Comparison of ENCODE assay signal across 20 cellular contexts in genomic region chr10:49632406-49633317, GRCh38. TPM values are rescaled to one million over a fixed set of nuclear protein-coding genes. Genes with fewer than 3 reads are reported as not detected.
DNase-seq lines count a peak whose midpoint lies in the region; ATAC-seq and TF ChIP-seq lines count a peak whose summit lies in the region.
"Had no signal": no experiment of that assay in that cellular context is flagged by ENCODE, and none has a peak within 500 bp of the region (broad histone marks: within the 10 kb centered on the region; RNA-seq: fewer than 3 reads in every experiment).

No MANE protein-coding gene starts in this region.

- no peak overlapping the region for H2BK5ac ChIP-seq in IMR-90 (ENCODE audit: low read depth, low read length, poor library complexity, severe bottlenecking)

- H3K79me1 ChIP-seq in IMR-90 (ENCODE audit: low read depth in 1 of 2, low read length in 2 of 2) = no peaks in the 10 kb centered on the region

- TF ChIP-seq RAD21 in IMR-90 (IDR thresholded peaks at IDR 0.05; ENCODE audit: low read length) = no peak

- TF ChIP-seq CTCF in Caco-2 (IDR thresholded peaks at IDR 0.05; ENCODE audit: insufficient read depth in 1 of 2, low read depth in 1 of 2, low read length in 1 of 2, severe bottlenecking in 1 of 2, unreplicated experiment in 1 of 2) = no peak
- TF ChIP-seq CTCF in IMR-90 (conservative IDR thresholded peaks at IDR 0.05; ENCODE audit: low read depth, low read length) = no peak
- no peak for TF ChIP-seq CTCF in chondrocyte (IDR thresholded peaks at IDR 0.05)
- no peak for TF ChIP-seq CTCF in colonic mucosa (IDR thresholded peaks at IDR 0.05)

- H3K36me3 Mint-ChIP-seq in Caco-2 (ENCODE audit: insufficient read depth, unreplicated experiment) = no peaks in the 10 kb centered on the region
- H3K36me3 Mint-ChIP-seq in chondrocyte (ENCODE audit: low read depth) = no peaks in the 10 kb centered on the region
- no peaks in the 10 kb centered on the region for H3K36me3 Mint-ChIP-seq in immature natural killer cell

- no TSS peak for BruUV-seq in Caco-2 (replicated peaks; lab: Mats Ljungman, UMichigan)
- BruUV-seq in IMR-90 (replicated peaks; lab: Mats Ljungman, UMichigan) = no TSS peak

- no peak overlapping the region for H2AFZ ChIP-seq in IMR-90 (replicated peaks; ENCODE audit: low read length, poor library complexity)

- no peak overlapping the region for H2BK120ac ChIP-seq in IMR-90 (ENCODE audit: low read depth, low read length)

- H2BK20ac ChIP-seq in IMR-90 (ENCODE audit: low read depth, low read length) = no peak overlapping the region

- no peak overlapping the region for H3K4ac ChIP-seq in IMR-90 (ENCODE audit: low read depth, low read length)

- H3K4me3 ChIP-seq in Caco-2 (ENCODE audit: low read depth, low read length) = no peak overlapping the region
- no peak overlapping the region for H3K4me3 ChIP-seq in IMR-90 (ENCODE audit: insufficient read depth, low read depth, low read length)
- H3K4me3 ChIP-seq in colonic mucosa = no peak overlapping the region
- H3K4me3 ChIP-seq: left lung, ovary, testis had no signal

- H3K27ac ChIP-seq in IMR-90 (ENCODE audit: insufficient read depth, low read length) (no peak overlapping the region), colonic mucosa (no peak overlapping the region)
- H3K27ac ChIP-seq: left lung, ovary, testis had no signal

- no peak overlapping the region for H3K4me2 ChIP-seq in IMR-90 (ENCODE audit: low read depth, low read length)

- 39% methylated on average over 3 of the region's 12 CpGs; no CpG with 5 or more reads in 1 of the 2 experiments for WGBS in IMR-90 (ENCODE audit: extremely low coverage in 2 of 2, insufficient read length in 1 of 2), 2 experiments

- no peak overlapping the region for H3K14ac ChIP-seq in IMR-90 (replicated peaks; ENCODE audit: low read depth, low read length)

- dilution Hi-C loops in IMR-90 (cut with HindIII; ENCODE audit: low sequenced_read_pairs, unreplicated experiment) = no loop called here

- no peak overlapping the region for H3K4me3 Mint-ChIP-seq in Caco-2 (ENCODE audit: unreplicated experiment)
- no peak overlapping the region for H3K4me3 Mint-ChIP-seq in chondrocyte (ENCODE audit: unreplicated experiment)
- H3K4me3 Mint-ChIP-seq in immature natural killer cell = no peak overlapping the region
- H3K4me3 Mint-ChIP-seq: endodermal cell; T-helper 2 cell treated with Interferon-gamma antibody and Interleukin-4, amounts not matched to agents 5 μg/mL and 100 μg/mL, for 36 hours had no signal

- CTCF ChIA-PET in Caco-2 (lab: Charles Lee) = no interaction called here
- CTCF ChIA-PET in IMR-90 (lab: Yijun Ruan, JAX) = no interaction called here

- H3K9ac ChIP-seq in IMR-90 (ENCODE audit: low read depth, low read length) (no peak overlapping the region), colonic mucosa (ENCODE audit: low read depth in 2 of 2, low read length in 2 of 2) (no peak overlapping the region)

- peaks cover 1% of the 10 kb centered on the region for H3K27me3 ChIP-seq in Caco-2 (replicated peaks; ENCODE audit: control insufficient read depth, insufficient read depth, low read length)
- H3K27me3 ChIP-seq in IMR-90 (ENCODE audit: control insufficient read depth, insufficient read depth, low read length) = peaks cover 22% of the 10 kb centered on the region
- no peaks in the 10 kb centered on the region for H3K27me3 ChIP-seq in colonic mucosa
- H3K27me3 ChIP-seq: ovary, testis had no signal

- H3K18ac ChIP-seq in IMR-90 (ENCODE audit: low read depth, low read length) = no peak overlapping the region

- POLR2A ChIA-PET in Caco-2 (lab: Charles Lee) (no interaction called here), IMR-90 (lab: Charles Lee; ENCODE audit: unreplicated experiment) (no interaction called here)

- no peaks in the 10 kb centered on the region for H3K9me1 ChIP-seq in IMR-90 (ENCODE audit: insufficient read depth, low read length)

- in situ Hi-C loops in IMR-90 (cut with MboI; ENCODE audit: low sequenced_read_pairs) = no loop called here

- H2AK9ac ChIP-seq in IMR-90 (replicated peaks; ENCODE audit: low read depth, low read length, poor library complexity) = no peak overlapping the region

- intact Hi-C loops in Caco-2 (cut with micrococcal nuclease; ENCODE audit: unreplicated experiment) (no loop called here), IMR-90 (cut with micrococcal nuclease) (no loop called here), colonic mucosa (cut with DNase I) (no loop called here)

- no peaks in the 10 kb centered on the region for H3K9me3 ChIP-seq in Caco-2
- no peaks in the 10 kb centered on the region for H3K9me3 ChIP-seq in IMR-90 (ENCODE audit: control insufficient read depth, insufficient read depth, low read length)
- H3K9me3 ChIP-seq in colonic mucosa = no peaks in the 10 kb centered on the region
- H3K9me3 ChIP-seq: left lung, ovary, testis had no signal

- no peak overlapping the region for H4K5ac ChIP-seq in IMR-90 (ENCODE audit: low read depth, low read length)

- H3K4me1 Mint-ChIP-seq in Caco-2 (ENCODE audit: low read depth, unreplicated experiment) (no peaks in the 10 kb centered on the region), chondrocyte (ENCODE audit: low read depth) (no peaks in the 10 kb centered on the region), immature natural killer cell (no peaks in the 10 kb centered on the region)
- H3K4me1 Mint-ChIP-seq: endodermal cell had no signal

- peaks cover 9% of the 10 kb centered on the region for H3K27me3 Mint-ChIP-seq in Caco-2 (ENCODE audit: insufficient read depth, unreplicated experiment)
- H3K27me3 Mint-ChIP-seq in chondrocyte (ENCODE audit: low read depth) = peaks cover 29% of the 10 kb centered on the region
- peaks cover 0 to 3% (median 1%) of the 10 kb centered on the region in 3 donors for H3K27me3 Mint-ChIP-seq in immature natural killer cell (ENCODE audit: low read depth in 3 of 3)

- no peaks in the 10 kb centered on the region for H3K4me1 ChIP-seq in Caco-2
- no peaks in the 10 kb centered on the region for H3K4me1 ChIP-seq in IMR-90 (ENCODE audit: control insufficient read depth, insufficient read depth, low read length)
- no peaks in the 10 kb centered on the region for H3K4me1 ChIP-seq in colonic mucosa
- H3K4me1 ChIP-seq: left lung, testis had no signal

- no peaks in the 10 kb centered on the region for H4K20me1 ChIP-seq in IMR-90 (ENCODE audit: insufficient read depth, low read length)

- no peak overlapping the region for H2BK15ac ChIP-seq in IMR-90 (ENCODE audit: low read depth, low read length)

- no peak overlapping the region for H4K91ac ChIP-seq in IMR-90 (ENCODE audit: insufficient read depth, low read depth, low read length)

- ATAC-seq in IMR-90 (ENCODE audit: low read depth) = no peak
- no peak for ATAC-seq in GM18907 (IDR thresholded peaks at IDR 0.05; ENCODE audit: unreplicated experiment)
- ATAC-seq: left lung had no signal

- H3K27ac Mint-ChIP-seq in Caco-2 (ENCODE audit: unreplicated experiment) = no peak overlapping the region
- H3K27ac Mint-ChIP-seq in chondrocyte (ENCODE audit: unreplicated experiment) = no peak overlapping the region
- no peak overlapping the region for H3K27ac Mint-ChIP-seq in immature natural killer cell
- H3K27ac Mint-ChIP-seq: endodermal cell; T-helper 2 cell treated with Interferon-gamma antibody and Interleukin-4, amounts not matched to agents 5 μg/mL and 100 μg/mL, for 36 hours had no signal

- DNase-seq in Caco-2 (peak; percentile 24 to 30), IMR-90 (peak; percentile 2), chondrocyte (ENCODE audit: low spot score) (peak; percentile 65), mesenteric fat pad (ENCODE audit: low spot score) (peak; percentile 85), colonic mucosa (no peak), immature natural killer cell (no peak), NCI-H146 (lab: John Stamatoyannopoulos, UW) (no peak)
- DNase-seq: activated CD4-positive, CD25-positive, alpha-beta regulatory T cell treated with anti-CD3 and anti-CD28 coated beads, Interleukin-2, amount 50 U/mL, for 72 hours; activated gamma-delta T cell; GOT3; NCI-H226; stimulated activated CD4-positive, alpha-beta T cell treated with anti-CD3 and anti-CD28 coated beads, Interleukin-2, amount 100 ng/mL, for 48 hours; testis had no signal

- H3K56ac ChIP-seq in IMR-90 (ENCODE audit: extremely low read depth, insufficient read depth, low read length) = no peak overlapping the region

- H4K8ac ChIP-seq in IMR-90 (ENCODE audit: low read depth in 2 of 2, low read length in 2 of 2) = no peak overlapping the region

- TF ChIP-seq POLR2A in IMR-90 (IDR thresholded peaks at IDR 0.05; ENCODE audit: low read depth, low read length) = no peak

- H3K36me3 ChIP-seq in Caco-2 (ENCODE audit: control insufficient read depth, insufficient read depth, low read length) (no peaks in the 10 kb centered on the region), IMR-90 (ENCODE audit: control insufficient read depth, insufficient read depth, low read length) (no peaks in the 10 kb centered on the region), colonic mucosa (no peaks in the 10 kb centered on the region)
- H3K36me3 ChIP-seq: left lung, ovary had no signal

- H3K9me3 Mint-ChIP-seq in Caco-2 (ENCODE audit: unreplicated experiment) = no peaks in the 10 kb centered on the region
- no peaks in the 10 kb centered on the region for H3K9me3 Mint-ChIP-seq in chondrocyte (ENCODE audit: low read depth)
- peaks cover 0 to 2% (median 0%) of the 10 kb centered on the region in 6 donors for H3K9me3 Mint-ChIP-seq in immature natural killer cell
- H3K9me3 Mint-ChIP-seq: endodermal cell; T-helper 2 cell treated with Interferon-gamma antibody and Interleukin-4, amounts not matched to agents 5 μg/mL and 100 μg/mL, for 36 hours had no signal

- no peak overlapping the region for H3K23ac ChIP-seq in IMR-90 (ENCODE audit: low read depth, low read length)

- no peak overlapping the region for H2AK5ac ChIP-seq in IMR-90 (ENCODE audit: low read depth, low read length)

RNA-seq across cellular contexts. Expression of gene CHAT, which starts 18.8 kb away (rescaled TPM):
- total RNA-seq in Caco-2 (2022) (0.18 and 0.32 TPM in 2 replicates), IMR-90 (2012; rRNA removed) (not detected in 2 replicates), chondrocyte (not detected in 3 replicates), mesenteric fat pad (not detected), colonic mucosa (1 to 10 TPM in 1 of 2 donors, under 1 TPM in 1; 0.16 to 1.2 TPM)
- polyA plus RNA-seq in IMR-90 (2012; rRNA removed) (not detected in 2 replicates), immature natural killer cell (not detected)
- not detected in 2 replicates for polyA plus RNA-seq in IMR-90 (2012; cell fraction: cytosol; rRNA removed)
- not detected in 2 replicates for polyA plus RNA-seq in IMR-90 (2012; cell fraction: nucleus; rRNA removed; ENCODE audit: low replicate concordance)
- total RNA-seq: endodermal cell, HT-29, left lung, LHCN-M2, ovary had no signal
- polyA plus RNA-seq: ovary had no signal

RNA-seq across cellular contexts. Expression of gene SLC18A3, which starts 22.6 kb away (rescaled TPM):
- total RNA-seq in Caco-2 (2022) (not detected in 2 replicates), IMR-90 (2012; rRNA removed) (not detected in 2 replicates), chondrocyte (not detected in 3 replicates), mesenteric fat pad (not detected), colonic mucosa (under 1 TPM in 1 of 2 donors, not detected in 1; 0.42 TPM)
- polyA plus RNA-seq in IMR-90 (2012; rRNA removed) (not detected in 2 replicates), immature natural killer cell (not detected)
- polyA plus RNA-seq in IMR-90 (2012; cell fraction: cytosol; rRNA removed) = not detected in 2 replicates
- polyA plus RNA-seq in IMR-90 (2012; cell fraction: nucleus; rRNA removed; ENCODE audit: low replicate concordance) = not detected in 2 replicates
- total RNA-seq: endodermal cell, HT-29, left lung, LHCN-M2, ovary, testis had no signal
- polyA plus RNA-seq: ovary had no signal

RNA-seq across cellular contexts. Expression of gene C10orf53, which starts 46.8 kb away (rescaled TPM):
- total RNA-seq in Caco-2 (2022) (not detected in 2 replicates), IMR-90 (2012; rRNA removed) (not detected in 2 replicates), chondrocyte (not detected in 3 replicates), mesenteric fat pad (not detected), colonic mucosa (not detected)
- polyA plus RNA-seq in IMR-90 (2012; rRNA removed) (not detected in 2 replicates), immature natural killer cell (not detected)
- not detected in 2 replicates for polyA plus RNA-seq in IMR-90 (2012; cell fraction: cytosol; rRNA removed)
- not detected in 2 replicates for polyA plus RNA-seq in IMR-90 (2012; cell fraction: nucleus; rRNA removed; ENCODE audit: low replicate concordance)
- total RNA-seq: endodermal cell, HT-29, left lung, LHCN-M2, ovary had no signal
- polyA plus RNA-seq: ovary had no signal

Comparison
In these comparisons a context has a peak if more than half of its experiments do, and no peak if none do; other contexts are left out.
1. DNase-seq: peak in Caco-2 (2 of 2), IMR-90 (single experiment), chondrocyte (single experiment) and mesenteric fat pad (single experiment); none in colonic mucosa (single experiment), immature natural killer cell (0 of 3) and NCI-H146 (single experiment).